In genomic region chr15:32099097-32099496, GRCh38 we compare ENCODE assay signal across 28 cellular contexts.
"Had no signal": no experiment of that assay in that cellular context is flagged by ENCODE, and none has a peak within 500 bp of the region (broad histone marks: within the 10 kb centered on the region; RNA-seq: fewer than 3 reads in every experiment).

No MANE protein-coding gene starts in this region.

- H3K36me3 Mint-ChIP-seq: activated naive CD4-positive, alpha-beta T cell treated with anti-CD3 and anti-CD28 coated beads, Interleukin-2, amount 10 ng/mL, durations not matched to agents 7 days and 5 days; activated naive CD4-positive, alpha-beta T cell treated with anti-CD3 and anti-CD28 coated beads, Interleukin-2, amount 50 U/mL, for 72 hours; activated naive CD8-positive, alpha-beta T cell treated with anti-CD3 and anti-CD28 coated beads, Interleukin-2, amount 10 ng/mL, durations not matched to agents 7 days and 5 days had no signal

- H3K27ac Mint-ChIP-seq: activated B cell treated with CpG ODN at 0.5 μM for 24 hours; activated CD4-positive, alpha-beta memory T cell treated with anti-CD3 and anti-CD28 coated beads, Interleukin-2, amount 10 ng/mL, durations not matched to agents 7 days and 5 days; activated CD4-positive, alpha-beta T cell treated with anti-CD3 and anti-CD28 coated beads, Interleukin-2, amount 10 ng/mL, durations not matched to agents 7 days and 5 days; activated naive CD4-positive, alpha-beta T cell treated with anti-CD3 and anti-CD28 coated beads, Interleukin-2, amount 10 ng/mL, durations not matched to agents 7 days and 5 days; activated naive CD4-positive, alpha-beta T cell treated with anti-CD3 and anti-CD28 coated beads, Interleukin-2, amount 50 U/mL, for 72 hours; activated naive CD8-positive, alpha-beta T cell treated with anti-CD3 and anti-CD28 coated beads, Interleukin-2, amount 10 ng/mL, durations not matched to agents 7 days and 5 days; activated T-cell treated with anti-CD3 and anti-CD28 coated beads, Interleukin-2, amount 50 U/mL, for 24 hours; activated T-cell treated with anti-CD3 and anti-CD28 coated beads, Interleukin-2, amount 50 U/mL, for 72 hours; T-helper 1 cell treated with Interleukin-12 subunit alpha and Interleukin-12 subunit beta and Interleukin-4 antibody, amounts not matched to agents 30 μg/mL and 1 μg/mL, for 36 hours had no signal

- H3K9me3 Mint-ChIP-seq: activated B cell treated with CpG ODN at 0.5 μM for 24 hours; activated CD4-positive, alpha-beta memory T cell treated with anti-CD3 and anti-CD28 coated beads, Interleukin-2, amount 10 ng/mL, durations not matched to agents 7 days and 5 days; activated CD4-positive, alpha-beta T cell treated with anti-CD3 and anti-CD28 coated beads, Interleukin-2, amount 10 ng/mL, durations not matched to agents 7 days and 5 days; activated naive CD4-positive, alpha-beta T cell treated with anti-CD3 and anti-CD28 coated beads, Interleukin-2, amount 10 ng/mL, durations not matched to agents 7 days and 5 days; activated naive CD4-positive, alpha-beta T cell treated with anti-CD3 and anti-CD28 coated beads, Interleukin-2, amount 50 U/mL, for 72 hours; activated naive CD8-positive, alpha-beta T cell treated with anti-CD3 and anti-CD28 coated beads, Interleukin-2, amount 10 ng/mL, durations not matched to agents 7 days and 5 days; activated T-cell treated with anti-CD3 and anti-CD28 coated beads, Interleukin-2, amount 50 U/mL, for 24 hours; activated T-cell treated with anti-CD3 and anti-CD28 coated beads, Interleukin-2, amount 50 U/mL, for 72 hours; T-helper 1 cell treated with Interleukin-12 subunit alpha and Interleukin-12 subunit beta and Interleukin-4 antibody, amounts not matched to agents 30 μg/mL and 1 μg/mL, for 36 hours had no signal

- DNase-seq: activated B cell treated with CpG ODN at 0.5 μM for 24 hours; activated CD4-positive, alpha-beta memory T cell treated with anti-CD3 and anti-CD28 coated beads, Interleukin-2, amount 10 ng/mL, durations not matched to agents 7 days and 5 days; activated CD4-positive, alpha-beta T cell treated with anti-CD3 and anti-CD28 coated beads, Interleukin-2, amount 10 ng/mL, durations not matched to agents 7 days and 5 days; activated CD4-positive, alpha-beta T cell treated with anti-CD3 and anti-CD28 coated beads, Interleukin-2, amount 50 U/mL, for 4 hours; activated CD8-positive, alpha-beta memory T cell treated with anti-CD3 and anti-CD28 coated beads, Interleukin-2, amount 50 U/mL, for 48 hours; activated gamma-delta T cell; activated naive CD4-positive, alpha-beta T cell; activated naive CD4-positive, alpha-beta T cell treated with anti-CD3 and anti-CD28 coated beads, Interleukin-2, amount 10 ng/mL, durations not matched to agents 7 days and 5 days; activated naive CD8-positive, alpha-beta T cell treated with anti-CD3 and anti-CD28 coated beads, Interleukin-2, amount 10 ng/mL, durations not matched to agents 7 days and 5 days; activated T-cell treated with anti-CD3 and anti-CD28 coated beads for 4 hours; activated T-cell treated with anti-CD3 and anti-CD28 coated beads, Interleukin-2, amount 50 U/mL, for 24 hours; activated T-cell treated with anti-CD3 and anti-CD28 coated beads, Interleukin-2, amount 50 U/mL, for 72 hours; central memory CD4-positive, alpha-beta T cell; cerebellar nuclear complex; colonic mucosa; effector CD8-positive, alpha-beta T cell; foreskin fibroblast; heart left ventricle; T1000; WERI-Rb-1 had no signal

- H3K4me1 ChIP-seq: ascending aorta, breast epithelium, colonic mucosa, heart left ventricle had no signal

- FAIRE-seq: frontal cortex had no signal

- H3K27me3 ChIP-seq: ascending aorta, breast epithelium, cardiac muscle cell, colonic mucosa had no signal

- ATAC-seq: activated CD4-positive, CD25-positive, alpha-beta regulatory T cell treated with anti-CD3 and anti-CD28 coated beads, Interleukin-2, amount 50 U/mL, for 24 hours; activated naive CD4-positive, alpha-beta T cell treated with anti-CD3 and anti-CD28 coated beads, Interleukin-2, amount 50 U/mL, for 72 hours; activated T-cell treated with anti-CD3 and anti-CD28 coated beads, Interleukin-2, amount 50 U/mL, for 72 hours; esophagus mucosa; heart left ventricle had no signal

- H3K9me3 ChIP-seq: ascending aorta, breast epithelium, colonic mucosa, heart left ventricle had no signal

- H3K4me3 Mint-ChIP-seq: activated B cell treated with CpG ODN at 0.5 μM for 24 hours; activated CD4-positive, alpha-beta memory T cell treated with anti-CD3 and anti-CD28 coated beads, Interleukin-2, amount 10 ng/mL, durations not matched to agents 7 days and 5 days; activated CD4-positive, alpha-beta T cell treated with anti-CD3 and anti-CD28 coated beads, Interleukin-2, amount 10 ng/mL, durations not matched to agents 7 days and 5 days; activated naive CD4-positive, alpha-beta T cell treated with anti-CD3 and anti-CD28 coated beads, Interleukin-2, amount 10 ng/mL, durations not matched to agents 7 days and 5 days; activated naive CD8-positive, alpha-beta T cell treated with anti-CD3 and anti-CD28 coated beads, Interleukin-2, amount 10 ng/mL, durations not matched to agents 7 days and 5 days; activated T-cell treated with anti-CD3 and anti-CD28 coated beads, Interleukin-2, amount 50 U/mL, for 24 hours; activated T-cell treated with anti-CD3 and anti-CD28 coated beads, Interleukin-2, amount 50 U/mL, for 72 hours; T-helper 1 cell treated with Interleukin-12 subunit alpha and Interleukin-12 subunit beta and Interleukin-4 antibody, amounts not matched to agents 30 μg/mL and 1 μg/mL, for 36 hours had no signal

- H3K4me3 ChIP-seq: ascending aorta, breast epithelium, cardiac muscle cell, colonic mucosa, heart left ventricle had no signal

- H3K36me3 ChIP-seq: ascending aorta, breast epithelium, cardiac muscle cell, colonic mucosa, heart left ventricle, WERI-Rb-1 had no signal

- H3K27ac ChIP-seq: ascending aorta, breast epithelium, cardiac muscle cell, colonic mucosa, heart left ventricle, WERI-Rb-1 had no signal

- H3K4me1 Mint-ChIP-seq: activated B cell treated with CpG ODN at 0.5 μM for 24 hours; activated CD4-positive, alpha-beta memory T cell treated with anti-CD3 and anti-CD28 coated beads, Interleukin-2, amount 10 ng/mL, durations not matched to agents 7 days and 5 days; activated CD4-positive, alpha-beta T cell treated with anti-CD3 and anti-CD28 coated beads, Interleukin-2, amount 10 ng/mL, durations not matched to agents 7 days and 5 days; activated naive CD4-positive, alpha-beta T cell treated with anti-CD3 and anti-CD28 coated beads, Interleukin-2, amount 10 ng/mL, durations not matched to agents 7 days and 5 days; activated naive CD8-positive, alpha-beta T cell treated with anti-CD3 and anti-CD28 coated beads, Interleukin-2, amount 10 ng/mL, durations not matched to agents 7 days and 5 days had no signal
